ENCODE assay signal across 1 cellular context in the genomic region with DNA sequence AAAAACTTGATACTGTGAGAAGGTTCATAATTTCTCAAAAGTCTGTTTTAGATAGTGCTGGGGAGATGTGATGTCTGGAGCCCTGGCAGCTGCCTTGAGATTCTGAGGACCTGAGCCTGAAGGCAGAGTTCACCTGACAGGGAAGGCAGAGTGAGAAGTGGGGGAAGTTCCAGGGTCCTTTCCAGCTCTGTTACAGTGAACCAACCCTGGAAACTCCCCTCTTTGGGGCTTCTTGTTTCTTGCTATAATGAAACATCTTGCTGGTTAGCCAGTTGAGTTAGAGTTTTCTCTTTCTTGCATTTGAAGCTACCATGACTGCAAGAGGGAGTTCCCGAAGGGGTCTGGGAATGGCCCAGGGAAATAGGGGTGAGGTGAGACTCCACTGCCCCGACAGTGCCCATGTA.
TF ChIP-seq lines count a peak whose summit lies in the region.

No MANE protein-coding gene starts in this region.

TF ChIP-seq in K562, 482 proteins besides CTCF, POLR2A, EP300 and RAD21:
- TF ChIP-seq JUND (IDR thresholded peaks at IDR 0.05; ENCODE audit: borderline replicate concordance, low read depth, low read length) (no peak), JUND (tag; IDR thresholded peaks at IDR 0.05; ENCODE audit: borderline replicate concordance, low read depth, low read length) (no peak), RBM25 (IDR thresholded peaks at IDR 0.05; ENCODE audit: low read depth, low read length, severe bottlenecking) (peak; percentile 74), ZNF23 (CRISPR knock-in tag; IDR thresholded peaks at IDR 0.05) (no peak), HLTF (IDR thresholded peaks at IDR 0.05) (0 out of 2 replicates have a peak, but pooled peaks have one; percentile 18)
